ENCODE assay signal across 22 cellular contexts in genomic region chr17:34384822-34385605, GRCh38. TPM values are rescaled to one million over a fixed set of nuclear protein-coding genes. Genes with fewer than 3 reads are reported as not detected.
A peak's percentile ranks its signal among the peaks of the same experiment; 100 is the strongest.
DNase-seq lines count a peak whose midpoint lies in the region; TF ChIP-seq lines count a peak whose summit lies in the region.
"Had no signal": no experiment of that assay in that cellular context is flagged by ENCODE, and none has a peak within 500 bp of the region (broad histone marks: within the 10 kb centered on the region; RNA-seq: fewer than 3 reads in every experiment).

No MANE protein-coding gene starts in this region.

- no peak for TF ChIP-seq CTCF in H9 (conservative IDR thresholded peaks at IDR 0.05)

- H3K4me3 Mint-ChIP-seq in activated CD4-positive, alpha-beta T cell treated with anti-CD3 and anti-CD28 coated beads, Interleukin-2, amount 10 ng/mL, durations not matched to agents 24 days and 14 days, result no peak overlapping the region
- no peak overlapping the region for H3K4me3 Mint-ChIP-seq in H9
- H3K4me3 Mint-ChIP-seq in activated T-helper 1 cell treated with anti-CD3 and anti-CD28 coated beads, Interleukin-12 subunit alpha, Interleukin-12 subunit beta, Interleukin-2, Interleukin-4 antibody, amounts not matched to agents 30 ng/mL and 10 ng/mL and 1 ng/mL, durations not matched to agents 14 hours and 24 hours and 36 hours, result peak overlapping the region; percentile 59
- H3K4me3 Mint-ChIP-seq: CD8-positive, alpha-beta memory T cell; GM23338 had no signal

- no peaks in the 10 kb centered on the region for H4K20me1 ChIP-seq in H9 (ENCODE audit: control insufficient read depth, insufficient read depth, insufficient read length)

- H3K27ac ChIP-seq in H9 (ENCODE audit: insufficient read length, low read depth, low read length), result no peak overlapping the region
- H3K27ac ChIP-seq: Peyer's patch had no signal

- H2AFZ ChIP-seq in H9 (ENCODE audit: low read length), result no peak overlapping the region
- H2AFZ ChIP-seq: GM23338 had no signal

- intact Hi-C loops in activated CD4-positive, alpha-beta T cell treated with anti-CD3 and anti-CD28 coated beads, Interleukin-2, amount 10 ng/mL, durations not matched to agents 24 days and 14 days (cut with micrococcal nuclease), result loop anchor here (5.0 to 10.0 kb wide), 3 partner anchors 183 to 700 kb away; no protein-coding TSS in a partner anchor
- intact Hi-C loops in activated T-helper 1 cell treated with anti-CD3 and anti-CD28 coated beads, Interleukin-12 subunit alpha, Interleukin-12 subunit beta, Interleukin-2, Interleukin-4 antibody, amounts not matched to agents 30 ng/mL and 10 ng/mL and 1 ng/mL, durations not matched to agents 14 hours and 24 hours and 36 hours (cut with micrococcal nuclease), result loop anchor here (10.0 kb wide), 1 partner anchor 1500 kb away; the partner anchor contains the start of gene CCL5

- no peak overlapping the region for H2BK12ac ChIP-seq in H9 (ENCODE audit: insufficient read length, low read depth, low read length)

- H3K23me2 ChIP-seq in H9 (ENCODE audit: insufficient read length, low read depth, low read length, poor library complexity, severe bottlenecking), result no peaks in the 10 kb centered on the region

- no peak overlapping the region for H3K9ac ChIP-seq in H9 (ENCODE audit: extremely low read depth, insufficient read length, low read length)

- H2BK5ac ChIP-seq in H9 (ENCODE audit: insufficient read length, low read length), result no peak overlapping the region

- H3K23ac ChIP-seq in H9 (ENCODE audit: insufficient read length, low read depth, low read length), result no peak overlapping the region

- H2BK15ac ChIP-seq in H9 (ENCODE audit: low read depth, low read length), result no peak overlapping the region

- H4K5ac ChIP-seq in H9 (ENCODE audit: insufficient read length, low read depth, low read length), result no peak overlapping the region

- H2BK20ac ChIP-seq in H9 (ENCODE audit: low read depth, low read length, poor library complexity, severe bottlenecking), result no peak overlapping the region

- H3K36me3 Mint-ChIP-seq in activated CD4-positive, alpha-beta T cell treated with anti-CD3 and anti-CD28 coated beads, Interleukin-2, amount 10 ng/mL, durations not matched to agents 24 days and 14 days (ENCODE audit: low read depth), result no peaks in the 10 kb centered on the region
- no peaks in the 10 kb centered on the region for H3K36me3 Mint-ChIP-seq in H9 (ENCODE audit: insufficient read depth in 1 of 3, low read depth in 3 of 3)
- H3K36me3 Mint-ChIP-seq in activated T-helper 1 cell treated with anti-CD3 and anti-CD28 coated beads, Interleukin-12 subunit alpha, Interleukin-12 subunit beta, Interleukin-2, Interleukin-4 antibody, amounts not matched to agents 30 ng/mL and 10 ng/mL and 1 ng/mL, durations not matched to agents 14 hours and 24 hours and 36 hours (ENCODE audit: low read depth), result no peaks in the 10 kb centered on the region
- H3K36me3 Mint-ChIP-seq: CD8-positive, alpha-beta memory T cell had no signal

- no peak overlapping the region for H4K91ac ChIP-seq in H9 (ENCODE audit: insufficient read length, low read depth, low read length)

- no peaks in the 10 kb centered on the region for H3K9me3 Mint-ChIP-seq in activated CD4-positive, alpha-beta T cell treated with anti-CD3 and anti-CD28 coated beads, Interleukin-2, amount 10 ng/mL, durations not matched to agents 24 days and 14 days
- H3K9me3 Mint-ChIP-seq in H9, result no peaks in the 10 kb centered on the region
- H3K9me3 Mint-ChIP-seq in activated T-helper 1 cell treated with anti-CD3 and anti-CD28 coated beads, Interleukin-12 subunit alpha, Interleukin-12 subunit beta, Interleukin-2, Interleukin-4 antibody, amounts not matched to agents 30 ng/mL and 10 ng/mL and 1 ng/mL, durations not matched to agents 14 hours and 24 hours and 36 hours, result no peaks in the 10 kb centered on the region
- H3K9me3 Mint-ChIP-seq: CD8-positive, alpha-beta memory T cell; GM23338 had no signal

- no peaks in the 10 kb centered on the region for H3K4me1 ChIP-seq in H9 (ENCODE audit: insufficient read depth, low read length)
- H3K4me1 ChIP-seq: BE2C, Peyer's patch had no signal

- H2BK120ac ChIP-seq in H9 (ENCODE audit: low read depth, low read length, poor library complexity, severe bottlenecking), result no peak overlapping the region

- no peaks in the 10 kb centered on the region for H3K79me2 ChIP-seq in H9 (ENCODE audit: insufficient read depth, low read length)

- no peak overlapping the region for H2AK5ac ChIP-seq in H9 (ENCODE audit: insufficient read length, low read length)

- H4K8ac ChIP-seq in H9 (replicated peaks; ENCODE audit: insufficient read length, low read depth, low read length), result no peak overlapping the region

- no peak for DNase-seq in activated CD4-positive, alpha-beta T cell treated with anti-CD3 and anti-CD28 coated beads, Interleukin-2, amount 10 ng/mL, durations not matched to agents 24 days and 14 days
- no peak for DNase-seq in activated CD4-positive, alpha-beta T cell treated with anti-CD3 and anti-CD28 coated beads for 1 hour
- DNase-seq in H9, result peak; percentile 10
- DNase-seq in activated T-helper 1 cell treated with anti-CD3 and anti-CD28 coated beads, Interleukin-12 subunit alpha, Interleukin-12 subunit beta, Interleukin-2, Interleukin-4 antibody, amounts not matched to agents 30 ng/mL and 10 ng/mL and 1 ng/mL, durations not matched to agents 14 hours and 24 hours and 36 hours (ENCODE audit: low spot score), result no peak
- DNase-seq in myocyte (ENCODE audit: low read depth), result peak; percentile 2
- DNase-seq in NCI-H69 (lab: John Stamatoyannopoulos, UW), result no peak
- DNase-seq in NCI-H1694 (lab: John Stamatoyannopoulos, UW), result no peak
- no peak for DNase-seq in EL
- DNase-seq: 8988T; BE2C; CD8-positive, alpha-beta memory T cell; GF-D8; KG1; MG63; NCI-H1092 treated with DMSO at 0.1 percent for 48 hours; NCI-H2107; NCI-H2227 treated with DMSO at 0.1 percent for 48 hours; NCI-H524; Peyer's patch; SHP77 treated with DMSO at 0.1 percent for 48 hours had no signal

- no peaks in the 10 kb centered on the region for H3K79me1 ChIP-seq in H9 (ENCODE audit: insufficient read depth, low read depth, low read length, poor library complexity, severe bottlenecking)

- H3K18ac ChIP-seq in H9 (ENCODE audit: insufficient read length, low read depth, low read length), result no peak overlapping the region

- H3K27me3 Mint-ChIP-seq in activated CD4-positive, alpha-beta T cell treated with anti-CD3 and anti-CD28 coated beads, Interleukin-2, amount 10 ng/mL, durations not matched to agents 24 days and 14 days, result peaks cover 8% of the 10 kb centered on the region
- peaks cover 13% of the 10 kb centered on the region for H3K27me3 Mint-ChIP-seq in H9 (ENCODE audit: low read depth)
- peaks cover 7% of the 10 kb centered on the region for H3K27me3 Mint-ChIP-seq in activated T-helper 1 cell treated with anti-CD3 and anti-CD28 coated beads, Interleukin-12 subunit alpha, Interleukin-12 subunit beta, Interleukin-2, Interleukin-4 antibody, amounts not matched to agents 30 ng/mL and 10 ng/mL and 1 ng/mL, durations not matched to agents 14 hours and 24 hours and 36 hours (ENCODE audit: insufficient read depth)

- H3T11ph ChIP-seq in H9 (ENCODE audit: low read length), result no peak overlapping the region

- no peak overlapping the region for H3K56ac ChIP-seq in H9 (ENCODE audit: insufficient read length, low read depth, low read length)

- no peak overlapping the region for H3K4ac ChIP-seq in H9 (ENCODE audit: low read depth, low read length)

- no CpG with 5 or more reads among the region's 9 CpGs for WGBS in H9 (ENCODE audit: extremely low coverage, insufficient read length, low lambda C conversion rate)

- H3K9me3 ChIP-seq in H9 (ENCODE audit: control insufficient read depth, low read depth, low read length), result no peaks in the 10 kb centered on the region
- H3K9me3 ChIP-seq: BE2C, MG63, Peyer's patch had no signal

- H3K27me3 ChIP-seq in H9 (ENCODE audit: insufficient read depth, low read length), result no peaks in the 10 kb centered on the region
- H3K27me3 ChIP-seq: Peyer's patch had no signal

- H3K4me1 Mint-ChIP-seq in activated CD4-positive, alpha-beta T cell treated with anti-CD3 and anti-CD28 coated beads, Interleukin-2, amount 10 ng/mL, durations not matched to agents 24 days and 14 days, result peaks cover 78% of the 10 kb centered on the region
- H3K4me1 Mint-ChIP-seq in H9, result peaks cover 3 to 9% of the 10 kb centered on the region in 2 experiments; a peak in 2 of 4 replicates
- peaks cover 90% of the 10 kb centered on the region for H3K4me1 Mint-ChIP-seq in activated T-helper 1 cell treated with anti-CD3 and anti-CD28 coated beads, Interleukin-12 subunit alpha, Interleukin-12 subunit beta, Interleukin-2, Interleukin-4 antibody, amounts not matched to agents 30 ng/mL and 10 ng/mL and 1 ng/mL, durations not matched to agents 14 hours and 24 hours and 36 hours (ENCODE audit: low read depth)
- H3K4me1 Mint-ChIP-seq: GM23338 had no signal

- no peak overlapping the region for H3K4me2 ChIP-seq in H9 (ENCODE audit: insufficient read depth, insufficient read length, low read length)
- H3K4me2 ChIP-seq: GM23338 had no signal

- no peak overlapping the region for H3K14ac ChIP-seq in H9 (ENCODE audit: insufficient read depth, low read length)

- peak overlapping the region; percentile 65 for H3K27ac Mint-ChIP-seq in activated CD4-positive, alpha-beta T cell treated with anti-CD3 and anti-CD28 coated beads, Interleukin-2, amount 10 ng/mL, durations not matched to agents 24 days and 14 days
- H3K27ac Mint-ChIP-seq in H9, result no peak overlapping the region; a peak in 1 of 7 replicates
- H3K27ac Mint-ChIP-seq in activated T-helper 1 cell treated with anti-CD3 and anti-CD28 coated beads, Interleukin-12 subunit alpha, Interleukin-12 subunit beta, Interleukin-2, Interleukin-4 antibody, amounts not matched to agents 30 ng/mL and 10 ng/mL and 1 ng/mL, durations not matched to agents 14 hours and 24 hours and 36 hours, result no peak overlapping the region
- H3K27ac Mint-ChIP-seq: CD8-positive, alpha-beta memory T cell; GM23338 had no signal

RNA-seq across cellular contexts. Expression of gene CCL1, which starts 22.0 kb away (rescaled TPM):
- total RNA-seq in activated CD4-positive, alpha-beta T cell treated with anti-CD3 and anti-CD28 coated beads, Interleukin-2, amount 10 ng/mL, durations not matched to agents 24 days and 14 days, result 105 and 111 TPM in 2 replicates
- total RNA-seq in H9 (2021), result not detected in 2 replicates
- total RNA-seq in activated T-helper 1 cell treated with anti-CD3 and anti-CD28 coated beads, Interleukin-12 subunit alpha, Interleukin-12 subunit beta, Interleukin-2, Interleukin-4 antibody, amounts not matched to agents 30 ng/mL and 10 ng/mL and 1 ng/mL, durations not matched to agents 14 hours and 24 hours and 36 hours, result 264 and 266 TPM in 2 replicates
- not detected in 2 replicates for total RNA-seq in myocyte
- polyA plus RNA-seq in myocyte (2012), result not detected
- total RNA-seq: GM23338, HepG2, Peyer's patch had no signal
- polyA plus RNA-seq: CD8-positive, alpha-beta memory T cell; GM23338; HepG2 had no signal

RNA-seq across cellular contexts. Expression of gene CCL13, which starts 28.7 kb away (rescaled TPM):
- not detected in 2 replicates for total RNA-seq in activated CD4-positive, alpha-beta T cell treated with anti-CD3 and anti-CD28 coated beads, Interleukin-2, amount 10 ng/mL, durations not matched to agents 24 days and 14 days
- not detected in 2 replicates for total RNA-seq in H9 (2021)
- not detected in 2 replicates for total RNA-seq in activated T-helper 1 cell treated with anti-CD3 and anti-CD28 coated beads, Interleukin-12 subunit alpha, Interleukin-12 subunit beta, Interleukin-2, Interleukin-4 antibody, amounts not matched to agents 30 ng/mL and 10 ng/mL and 1 ng/mL, durations not matched to agents 14 hours and 24 hours and 36 hours
- total RNA-seq in myocyte, result not detected in 2 replicates
- not detected for polyA plus RNA-seq in myocyte (2012)
- total RNA-seq: CD8-positive, alpha-beta memory T cell; GM23338; HepG2 had no signal
- polyA plus RNA-seq: CD8-positive, alpha-beta memory T cell; GM23338; HepG2 had no signal

Comparison
In these comparisons a context has a peak if more than half of its experiments do, and no peak if none do; other contexts are left out.
1. DNase-seq: peak in H9 (single experiment) and myocyte (single experiment); none in activated CD4-positive, alpha-beta T cell treated with anti-CD3 and anti-CD28 coated beads, Interleukin-2, amount 10 ng/mL, durations not matched to agents 24 days and 14 days (single experiment), activated CD4-positive, alpha-beta T cell treated with anti-CD3 and anti-CD28 coated beads for 1 hour (single experiment), activated T-helper 1 cell treated with anti-CD3 and anti-CD28 coated beads, Interleukin-12 subunit alpha, Interleukin-12 subunit beta, Interleukin-2, Interleukin-4 antibody, amounts not matched to agents 30 ng/mL and 10 ng/mL and 1 ng/mL, durations not matched to agents 14 hours and 24 hours and 36 hours (single experiment), NCI-H69 (single experiment), NCI-H1694 (single experiment) and EL (single experiment).
2. RNA of gene CCL1, which starts 22.0 kb away (total RNA-seq): 264 to 266 TPM in activated T-helper 1 cell treated with anti-CD3 and anti-CD28 coated beads, Interleukin-12 subunit alpha, Interleukin-12 subunit beta, Interleukin-2, Interleukin-4 antibody, amounts not matched to agents 30 ng/mL and 10 ng/mL and 1 ng/mL, durations not matched to agents 14 hours and 24 hours and 36 hours and 105 to 111 TPM in activated CD4-positive, alpha-beta T cell treated with anti-CD3 and anti-CD28 coated beads, Interleukin-2, amount 10 ng/mL, durations not matched to agents 24 days and 14 days; not detected in H9 and not detected in myocyte; every median in the first group is over 100 times any median in the second.